ENCODE assay signal across 1 cellular context in genomic region chr4:86935833-86936721, GRCh38.
A peak's percentile ranks its signal among the peaks of the same experiment; 100 is the strongest.
TF ChIP-seq lines count a peak whose summit lies in the region.

No MANE protein-coding gene starts in this region.

TF ChIP-seq in HepG2, 621 proteins besides CTCF, POLR2A, EP300 and RAD21 (continued from another document and continues in another):
- TF ChIP-seq HNF1A (IDR thresholded peaks at IDR 0.05; ENCODE audit: low read depth) (peak; percentile 11; the same call in 1 of the 2 replicates), HNF1A (CRISPR knock-in tag; IDR thresholded peaks at IDR 0.05; ENCODE audit: borderline replicate concordance) (no peak), DPF2 (CRISPR knock-in tag; IDR thresholded peaks at IDR 0.05; ENCODE audit: borderline replicate concordance, low read depth) (0 out of 2 replicates have a peak, but pooled peaks have one; percentile 43), ZNF468 (CRISPR knock-in tag; IDR thresholded peaks at IDR 0.05) (0 out of 2 replicates have a peak, but pooled peaks have one; percentile 47), ZNF256 (CRISPR knock-in tag; conservative IDR thresholded peaks at IDR 0.05) (no peak), FOXA1 (IDR thresholded peaks at IDR 0.05) (no peak), FOXA1 (CRISPR knock-in tag; IDR thresholded peaks at IDR 0.05) (peak; percentile 54; the same call in 1 of the 2 replicates), YEATS4 (CRISPR knock-in tag; IDR thresholded peaks at IDR 0.05; ENCODE audit: borderline replicate concordance) (peak; percentile 61; the same call in 1 of the 2 replicates), E2F5 (CRISPR knock-in tag; conservative IDR thresholded peaks at IDR 0.05) (no peak), REL (CRISPR knock-in tag; conservative IDR thresholded peaks at IDR 0.05) (0 out of 2 replicates have a peak, but pooled peaks have one; percentile 3), ZNF317 (CRISPR knock-in tag; IDR thresholded peaks at IDR 0.05) (peak; percentile 73; the same call in 1 of the 2 replicates), SOX13 (IDR thresholded peaks at IDR 0.05) (no peak), SOX13 (CRISPR knock-in tag; conservative IDR thresholded peaks at IDR 0.05 in 1 of 2, IDR thresholded peaks at IDR 0.05 in 1 of 2) (peak in 1 of 2 experiments; percentile 65; a peak in 2 of 4 replicates), KAT8 (CRISPR knock-in tag; IDR thresholded peaks at IDR 0.05) (peak; percentile 53; the same call in 1 of the 2 replicates), NCOA2 (CRISPR knock-in tag; IDR thresholded peaks at IDR 0.05) (peak; percentile 32), AHR (CRISPR knock-in tag; IDR thresholded peaks at IDR 0.05) (no peak), ZSCAN20 (CRISPR knock-in tag; IDR thresholded peaks at IDR 0.05; ENCODE audit: borderline replicate concordance) (0 out of 2 replicates have a peak, but pooled peaks have one; percentile 54), SMC3 (IDR thresholded peaks at IDR 0.05; ENCODE audit: low read length) (0 out of 2 replicates have a peak, but pooled peaks have one; percentile 2), ZNF30 (CRISPR knock-in tag; IDR thresholded peaks at IDR 0.05) (peak; percentile 49; the same call in 1 of the 2 replicates), BCL6 (CRISPR knock-in tag; IDR thresholded peaks at IDR 0.05) (peak; percentile 48; the same call in 1 of the 2 replicates)
- TF ChIP-seq, protein P1, sequence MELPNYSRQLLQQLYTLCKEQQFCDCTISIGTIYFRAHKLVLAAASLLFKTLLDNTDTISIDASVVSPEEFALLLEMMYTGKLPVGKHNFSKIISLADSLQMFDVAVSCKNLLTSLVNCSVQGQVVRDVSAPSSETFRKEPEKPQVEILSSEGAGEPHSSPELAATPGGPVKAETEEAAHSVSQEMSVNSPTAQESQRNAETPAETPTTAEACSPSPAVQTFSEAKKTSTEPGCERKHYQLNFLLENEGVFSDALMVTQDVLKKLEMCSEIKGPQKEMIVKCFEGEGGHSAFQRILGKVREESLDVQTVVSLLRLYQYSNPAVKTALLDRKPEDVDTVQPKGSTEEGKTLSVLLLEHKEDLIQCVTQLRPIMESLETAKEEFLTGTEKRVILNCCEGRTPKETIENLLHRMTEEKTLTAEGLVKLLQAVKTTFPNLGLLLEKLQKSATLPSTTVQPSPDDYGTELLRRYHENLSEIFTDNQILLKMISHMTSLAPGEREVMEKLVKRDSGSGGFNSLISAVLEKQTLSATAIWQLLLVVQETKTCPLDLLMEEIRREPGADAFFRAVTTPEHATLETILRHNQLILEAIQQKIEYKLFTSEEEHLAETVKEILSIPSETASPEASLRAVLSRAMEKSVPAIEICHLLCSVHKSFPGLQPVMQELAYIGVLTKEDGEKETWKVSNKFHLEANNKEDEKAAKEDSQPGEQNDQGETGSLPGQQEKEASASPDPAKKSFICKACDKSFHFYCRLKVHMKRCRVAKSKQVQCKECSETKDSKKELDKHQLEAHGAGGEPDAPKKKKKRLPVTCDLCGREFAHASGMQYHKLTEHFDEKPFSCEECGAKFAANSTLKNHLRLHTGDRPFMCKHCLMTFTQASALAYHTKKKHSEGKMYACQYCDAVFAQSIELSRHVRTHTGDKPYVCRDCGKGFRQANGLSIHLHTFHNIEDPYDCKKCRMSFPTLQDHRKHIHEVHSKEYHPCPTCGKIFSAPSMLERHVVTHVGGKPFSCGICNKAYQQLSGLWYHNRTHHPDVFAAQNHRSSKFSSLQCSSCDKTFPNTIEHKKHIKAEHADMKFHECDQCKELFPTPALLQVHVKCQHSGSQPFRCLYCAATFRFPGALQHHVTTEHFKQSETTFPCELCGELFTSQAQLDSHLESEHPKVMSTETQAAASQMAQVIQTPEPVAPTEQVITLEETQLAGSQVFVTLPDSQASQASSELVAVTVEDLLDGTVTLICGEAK (IDR thresholded peaks at IDR 0.05) = no peak
- TF ChIP-seq, protein P1 (CRISPR knock-in tag; IDR thresholded peaks at IDR 0.05) = 0 out of 2 replicates have a peak, but pooled peaks have one; percentile 40
- TF ChIP-seq, protein P2, sequence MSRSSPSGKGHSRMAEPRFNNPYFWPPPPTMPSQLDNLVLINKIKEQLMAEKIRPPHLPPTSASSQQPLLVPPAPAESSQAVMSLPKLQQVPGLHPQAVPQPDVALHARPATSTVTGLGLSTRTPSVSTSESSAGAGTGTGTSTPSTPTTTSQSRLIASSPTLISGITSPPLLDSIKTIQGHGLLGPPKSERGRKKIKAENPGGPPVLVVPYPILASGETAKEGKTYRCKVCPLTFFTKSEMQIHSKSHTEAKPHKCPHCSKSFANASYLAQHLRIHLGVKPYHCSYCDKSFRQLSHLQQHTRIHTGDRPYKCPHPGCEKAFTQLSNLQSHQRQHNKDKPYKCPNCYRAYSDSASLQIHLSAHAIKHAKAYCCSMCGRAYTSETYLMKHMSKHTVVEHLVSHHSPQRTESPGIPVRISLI (CRISPR knock-in tag; IDR thresholded peaks at IDR 0.05; ENCODE audit: borderline replicate concordance) = peak; percentile 98
- TF ChIP-seq, protein P3, sequence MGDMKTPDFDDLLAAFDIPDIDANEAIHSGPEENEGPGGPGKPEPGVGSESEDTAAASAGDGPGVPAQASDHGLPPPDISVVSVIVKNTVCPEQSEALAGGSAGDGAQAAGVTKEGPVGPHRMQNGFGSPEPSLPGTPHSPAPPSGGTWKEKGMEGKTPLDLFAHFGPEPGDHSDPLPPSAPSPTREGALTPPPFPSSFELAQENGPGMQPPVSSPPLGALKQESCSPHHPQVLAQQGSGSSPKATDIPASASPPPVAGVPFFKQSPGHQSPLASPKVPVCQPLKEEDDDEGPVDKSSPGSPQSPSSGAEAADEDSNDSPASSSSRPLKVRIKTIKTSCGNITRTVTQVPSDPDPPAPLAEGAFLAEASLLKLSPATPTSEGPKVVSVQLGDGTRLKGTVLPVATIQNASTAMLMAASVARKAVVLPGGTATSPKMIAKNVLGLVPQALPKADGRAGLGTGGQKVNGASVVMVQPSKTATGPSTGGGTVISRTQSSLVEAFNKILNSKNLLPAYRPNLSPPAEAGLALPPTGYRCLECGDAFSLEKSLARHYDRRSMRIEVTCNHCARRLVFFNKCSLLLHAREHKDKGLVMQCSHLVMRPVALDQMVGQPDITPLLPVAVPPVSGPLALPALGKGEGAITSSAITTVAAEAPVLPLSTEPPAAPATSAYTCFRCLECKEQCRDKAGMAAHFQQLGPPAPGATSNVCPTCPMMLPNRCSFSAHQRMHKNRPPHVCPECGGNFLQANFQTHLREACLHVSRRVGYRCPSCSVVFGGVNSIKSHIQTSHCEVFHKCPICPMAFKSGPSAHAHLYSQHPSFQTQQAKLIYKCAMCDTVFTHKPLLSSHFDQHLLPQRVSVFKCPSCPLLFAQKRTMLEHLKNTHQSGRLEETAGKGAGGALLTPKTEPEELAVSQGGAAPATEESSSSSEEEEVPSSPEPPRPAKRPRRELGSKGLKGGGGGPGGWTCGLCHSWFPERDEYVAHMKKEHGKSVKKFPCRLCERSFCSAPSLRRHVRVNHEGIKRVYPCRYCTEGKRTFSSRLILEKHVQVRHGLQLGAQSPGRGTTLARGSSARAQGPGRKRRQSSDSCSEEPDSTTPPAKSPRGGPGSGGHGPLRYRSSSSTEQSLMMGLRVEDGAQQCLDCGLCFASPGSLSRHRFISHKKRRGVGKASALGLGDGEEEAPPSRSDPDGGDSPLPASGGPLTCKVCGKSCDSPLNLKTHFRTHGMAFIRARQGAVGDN (CRISPR knock-in tag; IDR thresholded peaks at IDR 0.05) = no peak; the same call in 1 of the 2 replicates
- TF ChIP-seq, protein P4, sequence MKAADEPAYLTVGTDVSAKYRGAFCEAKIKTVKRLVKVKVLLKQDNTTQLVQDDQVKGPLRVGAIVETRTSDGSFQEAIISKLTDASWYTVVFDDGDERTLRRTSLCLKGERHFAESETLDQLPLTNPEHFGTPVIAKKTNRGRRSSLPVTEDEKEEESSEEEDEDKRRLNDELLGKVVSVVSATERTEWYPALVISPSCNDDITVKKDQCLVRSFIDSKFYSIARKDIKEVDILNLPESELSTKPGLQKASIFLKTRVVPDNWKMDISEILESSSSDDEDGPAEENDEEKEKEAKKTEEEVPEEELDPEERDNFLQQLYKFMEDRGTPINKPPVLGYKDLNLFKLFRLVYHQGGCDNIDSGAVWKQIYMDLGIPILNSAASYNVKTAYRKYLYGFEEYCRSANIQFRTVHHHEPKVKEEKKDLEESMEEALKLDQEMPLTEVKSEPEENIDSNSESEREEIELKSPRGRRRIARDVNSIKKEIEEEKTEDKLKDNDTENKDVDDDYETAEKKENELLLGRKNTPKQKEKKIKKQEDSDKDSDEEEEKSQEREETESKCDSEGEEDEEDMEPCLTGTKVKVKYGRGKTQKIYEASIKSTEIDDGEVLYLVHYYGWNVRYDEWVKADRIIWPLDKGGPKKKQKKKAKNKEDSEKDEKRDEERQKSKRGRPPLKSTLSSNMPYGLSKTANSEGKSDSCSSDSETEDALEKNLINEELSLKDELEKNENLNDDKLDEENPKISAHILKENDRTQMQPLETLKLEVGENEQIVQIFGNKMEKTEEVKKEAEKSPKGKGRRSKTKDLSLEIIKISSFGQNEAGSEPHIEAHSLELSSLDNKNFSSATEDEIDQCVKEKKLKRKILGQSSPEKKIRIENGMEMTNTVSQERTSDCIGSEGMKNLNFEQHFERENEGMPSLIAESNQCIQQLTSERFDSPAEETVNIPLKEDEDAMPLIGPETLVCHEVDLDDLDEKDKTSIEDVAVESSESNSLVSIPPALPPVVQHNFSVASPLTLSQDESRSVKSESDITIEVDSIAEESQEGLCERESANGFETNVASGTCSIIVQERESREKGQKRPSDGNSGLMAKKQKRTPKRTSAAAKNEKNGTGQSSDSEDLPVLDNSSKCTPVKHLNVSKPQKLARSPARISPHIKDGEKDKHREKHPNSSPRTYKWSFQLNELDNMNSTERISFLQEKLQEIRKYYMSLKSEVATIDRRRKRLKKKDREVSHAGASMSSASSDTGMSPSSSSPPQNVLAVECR (CRISPR knock-in tag; IDR thresholded peaks at IDR 0.05; ENCODE audit: borderline replicate concordance) = peak; percentile 54; the same call in 1 of the 2 replicates
